Comparison of ENCODE assay signal across 7 cellular contexts in the genomic region with DNA sequence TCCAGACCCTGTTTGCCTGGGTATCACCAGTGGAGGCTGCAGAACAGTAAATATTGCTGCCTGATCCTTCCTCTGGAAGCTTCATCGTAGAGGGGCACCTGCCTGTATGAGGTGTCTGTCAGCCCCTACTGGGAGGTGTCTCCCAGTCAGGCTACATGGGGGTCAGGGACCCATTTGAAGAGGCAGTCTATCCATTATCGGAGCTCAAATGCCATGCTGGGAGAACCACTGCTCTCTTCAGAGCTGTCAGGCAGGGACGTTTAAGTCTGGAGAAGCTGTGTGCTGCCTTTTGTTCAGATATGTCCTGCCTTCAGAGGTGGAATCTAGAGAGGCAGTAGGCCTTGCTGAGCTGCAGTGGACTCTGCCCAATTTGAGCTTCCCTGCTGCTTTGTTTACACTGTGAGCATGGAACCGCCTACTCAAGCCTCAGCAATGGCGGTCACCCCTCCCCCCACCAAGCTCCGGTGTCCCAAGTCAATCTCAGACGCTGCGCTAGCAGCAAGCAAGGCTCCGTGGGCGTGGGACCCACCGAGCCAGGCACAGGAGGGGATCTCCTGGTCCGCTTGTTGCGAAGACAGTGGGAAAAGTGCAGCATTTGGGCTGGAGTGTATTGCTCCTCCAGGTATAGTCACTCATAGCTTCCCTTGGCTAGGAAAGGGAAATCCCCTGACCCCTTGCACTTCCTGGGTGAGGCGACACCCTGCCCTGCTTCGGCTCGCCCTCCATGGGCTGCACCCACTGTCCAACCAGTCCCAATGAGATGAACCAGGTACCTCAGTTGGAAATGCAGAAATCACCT. TPM values are rescaled to one million over a fixed set of nuclear protein-coding genes. Genes with fewer than 3 reads are reported as not detected.
DNase-seq lines count a peak whose midpoint lies in the region; ATAC-seq, FAIRE-seq and TF ChIP-seq lines count a peak whose summit lies in the region.
"Not testable (repeated sequence)": the region's sequence is repeated elsewhere in the genome, so short reads cannot be mapped to it uniquely, and the experiment has no call there.

No MANE protein-coding gene starts in this region.

- not testable (repeated sequence) for H2BK120ac ChIP-seq in H1 (replicated peaks; ENCODE audit: low read depth, low read length)

- H3K4me2 ChIP-seq in K562 (ENCODE audit: insufficient read depth, low read length): peak overlapping the region; percentile 27; the same call in 1 of the 2 replicates
- H3K4me2 ChIP-seq in H1 (ENCODE audit: insufficient read depth in 1 of 2, low read depth in 2 of 2, low read length in 2 of 2): peak overlapping the region; percentile 42 to 51; a peak in 2 of 4 replicates

- not testable (repeated sequence) for TF ChIP-seq CTCF in K562 (IDR thresholded peaks at IDR 0.05 in 2 of 3, conservative IDR thresholded peaks at IDR 0.05 in 1 of 3; ENCODE audit: insufficient read depth in 2 of 3, low read depth in 1 of 3, low read length in 3 of 3); H1 (IDR thresholded peaks at IDR 0.05; ENCODE audit: control extremely low read depth in 1 of 3, insufficient read depth in 1 of 3, low read depth in 1 of 3, low read length in 3 of 3); kidney (IDR thresholded peaks at IDR 0.05; ENCODE audit: borderline replicate concordance, extremely low read depth, insufficient read depth)

- in situ Hi-C loops in K562 (cut with MboI): not testable (repeated sequence)

- WGBS in K562 (ENCODE audit: insufficient coverage, low coverage, missing lambda C conversion rate): 48% methylated on average over 16 of the region's 16 CpGs
- 88% methylated on average over 16 of the region's 16 CpGs; no CpG with 5 or more reads in 1 of the 2 experiments for WGBS in H1 (ENCODE audit: extremely low coverage in 1 of 2, insufficient coverage in 1 of 2, insufficient read length in 1 of 2, insufficient replicate concordance in 2 of 2, low coverage in 1 of 2, low lambda C conversion rate in 2 of 2, missing lambda C conversion rate in 1 of 2), 2 experiments

- CTCF ChIA-PET in K562 (lab: Yijun Ruan, JAX; ENCODE audit: low intra/inter-chr PET ratio): not testable (repeated sequence)
- CTCF ChIA-PET in H1 (lab: Charles Lee; ENCODE audit: partially characterized antibody): interaction anchor here (1.2 to 1.6 kb wide), 3 partner anchors 16 to 31 kb away, joined by 3 to 5 read pairs (median 4); a partner anchor contains a TSS

- H3K23ac ChIP-seq in H1 (ENCODE audit: insufficient read length): not testable (repeated sequence)

- TF ChIP-seq EP300 in Ishikawa (IDR thresholded peaks at IDR 0.05; ENCODE audit: borderline replicate concordance); K562 (IDR thresholded peaks at IDR 0.05; ENCODE audit: low read length); H1 (IDR thresholded peaks at IDR 0.05; ENCODE audit: borderline replicate concordance in 1 of 2, low read depth in 2 of 2, low read length in 2 of 2): not testable (repeated sequence)

- not testable (repeated sequence) for FAIRE-seq in K562 (lab: Jason Lieb, UNC); H1 (lab: Jason Lieb, UNC); kidney (lab: Jason Lieb, UNC)

- ATAC-seq in K562: peak; percentile 74

- H3K79me2 ChIP-seq in K562 (ENCODE audit: control insufficient read depth, insufficient read depth, low read length); H1 (ENCODE audit: control insufficient read depth in 1 of 2, insufficient read depth in 2 of 2, low read length in 2 of 2): not testable (repeated sequence)

- not testable (repeated sequence) for H3K9me1 ChIP-seq in K562 (ENCODE audit: control insufficient read depth, insufficient read depth, low read length)

- POLR2A ChIA-PET in K562 (lab: Yijun Ruan, JAX): interaction anchor here (0.6 to 1.4 kb wide), 2 partner anchors 16 to 296 kb away, joined by 3 read pairs; no protein-coding TSS in a partner anchor
- POLR2A ChIA-PET in H1 (lab: Charles Lee; ENCODE audit: partially characterized antibody): not testable (repeated sequence)

- not testable (repeated sequence) for H2BK20ac ChIP-seq in H1 (ENCODE audit: low read length)

- not testable (repeated sequence) for H3K27me3 ChIP-seq in NT2/D1 (ENCODE audit: insufficient read depth, insufficient read length); K562 (ENCODE audit: control insufficient read depth in 2 of 2, insufficient read depth in 2 of 2, low read length in 2 of 2); H1 (replicated peaks in 1 of 4; ENCODE audit: control insufficient read depth in 3 of 4, extremely low read depth in 1 of 4, insufficient read depth in 3 of 4, low read length in 3 of 4)

- H3K18ac ChIP-seq in H1 (ENCODE audit: extremely low read depth, low read length): not testable (repeated sequence)

- H3K56ac ChIP-seq in H1 (replicated peaks; ENCODE audit: insufficient read length, low read depth, low read length): not testable (repeated sequence)

- not testable (repeated sequence) for H2BK12ac ChIP-seq in H1 (ENCODE audit: low read depth, low read length)

- TF ChIP-seq POLR2A in K562 (conservative IDR thresholded peaks at IDR 0.05); H1 (IDR thresholded peaks at IDR 0.05; ENCODE audit: control extremely low read depth in 1 of 2, low read depth in 2 of 2, low read length in 2 of 2): not testable (repeated sequence)

- not testable (repeated sequence) for H4K8ac ChIP-seq in H1 (ENCODE audit: extremely low read depth, insufficient read depth, low read length)

- not testable (repeated sequence) for H3K79me1 ChIP-seq in H1 (ENCODE audit: low read depth, low read length)

- not testable (repeated sequence) for H3K4me3 ChIP-seq in NT2/D1 (ENCODE audit: insufficient read length, low read depth); K562; H1 (ENCODE audit: extremely low read depth in 1 of 4, insufficient read depth in 2 of 4, low read depth in 3 of 4, low read length in 4 of 4)
- H3K4me3 ChIP-seq in kidney (ENCODE audit: low read length in 2 of 2): peak overlapping the region; percentile 2 to 41

- not testable (repeated sequence) for H3K14ac ChIP-seq in H1 (ENCODE audit: insufficient read length)

- intact Hi-C loops in K562 (cut with micrococcal nuclease): loop anchor here (1.0 kb wide), 1 partner anchor 14 kb away; no protein-coding TSS in a partner anchor
- intact Hi-C loops in kidney (cut with DNase I): not testable (repeated sequence)

- peak overlapping the region; percentile 4; the same call in 1 of the 2 replicates for H2AFZ ChIP-seq in K562 (ENCODE audit: low read depth, low read length)
- not testable (repeated sequence) for H2AFZ ChIP-seq in H1 (ENCODE audit: low read length)

- H3K27ac ChIP-seq in K562 (ENCODE audit: extremely low read depth, low read depth, low read length); H1 (ENCODE audit: low read depth, low read length); kidney (ENCODE audit: low read depth in 2 of 2, low read length in 2 of 2): not testable (repeated sequence)

- H3K9me3 ChIP-seq in ES-I3 (ENCODE audit: control insufficient read depth, insufficient read depth, low read length); NT2/D1 (ENCODE audit: insufficient read depth, low read length); K562 (replicated peaks; ENCODE audit: control insufficient read depth, insufficient read depth, low read depth, low read length); H1 (ENCODE audit: insufficient read depth in 2 of 2, low read depth in 1 of 2, low read length in 1 of 2); kidney (ENCODE audit: control insufficient read depth in 1 of 2, low read length in 2 of 2): not testable (repeated sequence)

- not testable (repeated sequence) for H2BK15ac ChIP-seq in H1 (ENCODE audit: low read length)

- H2BK5ac ChIP-seq in H1 (ENCODE audit: low read depth, low read length): not testable (repeated sequence)

- not testable (repeated sequence) for H3K36me3 ChIP-seq in ES-I3 (ENCODE audit: insufficient read depth, low read length); K562 (ENCODE audit: control insufficient read depth, insufficient read depth, low read length); kidney (ENCODE audit: control insufficient read depth in 1 of 2, insufficient read depth in 2 of 2, low read length in 2 of 2)
- H3K36me3 ChIP-seq in NT2/D1 (ENCODE audit: insufficient read depth, insufficient read length, low read length) (peaks cover 13% of the 10 kb centered on the region), H1 (ENCODE audit: control insufficient read depth in 2 of 4, insufficient read depth in 4 of 4, low read length in 3 of 4) (peaks cover 0 to 12% (median 5%) of the 10 kb centered on the region in 4 experiments; a peak in 3 of 8 replicates)

- BruUV-seq in K562 (replicated peaks; lab: Mats Ljungman, UMichigan): not testable (repeated sequence)

- not testable (repeated sequence) for H3K4me1 ChIP-seq in ES-I3 (ENCODE audit: insufficient read depth, low read length); NT2/D1 (ENCODE audit: insufficient read depth, insufficient read length); K562 (replicated peaks in 1 of 2; ENCODE audit: control insufficient read depth in 2 of 2, insufficient read depth in 2 of 2, low read length in 2 of 2); H1 (replicated peaks in 1 of 4; ENCODE audit: control insufficient read depth in 3 of 4, insufficient read depth in 4 of 4, low read length in 3 of 4); kidney (ENCODE audit: control insufficient read depth in 1 of 2, insufficient read depth in 1 of 2, low read depth in 1 of 2, low read length in 2 of 2)

- H4K91ac ChIP-seq in H1 (replicated peaks; ENCODE audit: insufficient read length, low read length): not testable (repeated sequence)

- TF ChIP-seq RAD21 in Ishikawa (IDR thresholded peaks at IDR 0.05; ENCODE audit: low read depth); K562 (CRISPR knock-in tag; conservative IDR thresholded peaks at IDR 0.05 in 1 of 2, IDR thresholded peaks at IDR 0.05 in 1 of 2); H1 (IDR thresholded peaks at IDR 0.05 in 1 of 2, conservative IDR thresholded peaks at IDR 0.05 in 1 of 2; ENCODE audit: low read depth in 2 of 2, low read length in 2 of 2): not testable (repeated sequence)

- H3K4ac ChIP-seq in H1 (replicated peaks; ENCODE audit: insufficient read length, low read depth, low read length): not testable (repeated sequence)

- H3K23me2 ChIP-seq in H1 (ENCODE audit: low read depth, low read length): not testable (repeated sequence)

- not testable (repeated sequence) for H4K5ac ChIP-seq in H1 (ENCODE audit: insufficient read length, low read depth, low read length)

- DNase-seq in NT2/D1 (ENCODE audit: low read depth, low spot score) (peak; percentile 63), K562 (ENCODE audit: extremely low read depth in 1 of 4, low spot score in 3 of 4) (peak in 1 of 4 experiments; percentile 59), kidney (peak; percentile 61), mucosa of gallbladder (ENCODE audit: low spot score) (peak; percentile 52)
- DNase-seq in H1 (ENCODE audit: low read depth in 1 of 2, low spot score in 2 of 2): not testable (repeated sequence)

- H2AK5ac ChIP-seq in H1 (ENCODE audit: low read depth, low read length): not testable (repeated sequence)

- H4K20me1 ChIP-seq in K562 (replicated peaks; ENCODE audit: control insufficient read depth, insufficient read depth, low read length); H1 (replicated peaks in 1 of 2; ENCODE audit: control insufficient read depth in 1 of 2, insufficient read depth in 2 of 2, low read length in 2 of 2): not testable (repeated sequence)

- H3K9ac ChIP-seq in ES-I3 (ENCODE audit: low read depth, low read length): peak overlapping the region; percentile 9; the same call in 1 of the 2 replicates
- not testable (repeated sequence) for H3K9ac ChIP-seq in NT2/D1 (ENCODE audit: insufficient read length, low read depth); H1 (replicated peaks in 1 of 4; ENCODE audit: extremely low read depth in 1 of 4, low read depth in 3 of 4, low read length in 3 of 4); kidney (ENCODE audit: low read length in 2 of 2)
- H3K9ac ChIP-seq in K562 (ENCODE audit: insufficient read depth in 1 of 2, low read depth in 2 of 2, low read length in 2 of 2): peak overlapping the region in 1 of 2 experiments; percentile 79; a peak in 2 of 4 replicates

RNA-seq across cellular contexts. Expression of a gene that starts 15.2 kb away (rescaled TPM):
- 1.4 and 4.6 TPM in 2 replicates for total RNA-seq in K562 (2011; cell fraction: chromatin; rRNA removed; ENCODE audit: low replicate concordance)
- total RNA-seq in K562 (2011; cell fraction: nucleolus; rRNA removed): 0.67 and 1.1 TPM in 2 replicates
- 1.6 and 5.2 TPM in 2 replicates for total RNA-seq in K562 (2011; cell fraction: nucleoplasm; rRNA removed)
- 4.0 and 4.3 TPM in 2 replicates for total RNA-seq in K562 (2014; rRNA removed)
- total RNA-seq in K562 (2014; rRNA removed; fragmentation: Illumina TruSeq; extraction: Trizol): 28.8 and 33.6 TPM in 2 replicates
- 22.5 and 24.1 TPM in 2 replicates for total RNA-seq in K562 (2015; rRNA removed; fragmentation: Illumina TruSeq; extraction: Trizol)
- total RNA-seq in K562 (2021): 27.2 and 30.1 TPM in 2 replicates
- polyA plus RNA-seq in K562 (2011; rRNA removed): 17.2 and 24.9 TPM in 2 replicates
- polyA plus RNA-seq in K562 (2011; cell fraction: cytosol; rRNA removed): 2.9 and 5.0 TPM in 2 replicates
- polyA plus RNA-seq in K562 (2011; cell fraction: nucleus; rRNA removed): 1.6 and 3.1 TPM in 2 replicates
- polyA plus RNA-seq in K562 (2012): 14.6 and 23.1 TPM in 2 replicates
- polyA plus RNA-seq in K562 (2014; fragmentation: Illumina TruSeq; extraction: Trizol): 15.2 and 15.8 TPM in 2 replicates
- polyA plus RNA-seq in K562 (2014; fragmentation: Nextera tagmentation; extraction: Ambion mirVana): 10 to 100 TPM; 48.8 to 58.4 TPM
- 14.9 and 19.1 TPM in 2 replicates for polyA plus RNA-seq in K562 (2014; rRNA removed)
- polyA minus RNA-seq in K562 (2011; rRNA and poly(A)+ RNA removed): 6.6 and 7.4 TPM in 2 replicates
- 0.46 and 1.5 TPM in 2 replicates for polyA minus RNA-seq in K562 (2011; cell fraction: cytosol; rRNA and poly(A)+ RNA removed)
- polyA minus RNA-seq in K562 (2011; cell fraction: nucleus; rRNA and poly(A)+ RNA removed): 0.54 and 0.78 TPM in 2 replicates
- 12.5 and 15.8 TPM in 2 replicates for total RNA-seq in H1 (2021; fragmentation: NEBNext Ultra II Directional; extraction: Animal tissue kit (Norgen Biotek cat#: 25700))
- 2.8 and 5.1 TPM in 2 replicates for polyA plus RNA-seq in H1 (2011; rRNA removed)
- polyA plus RNA-seq in H1 (2011; cell fraction: cytosol; rRNA removed): 9.9 TPM
- polyA plus RNA-seq in H1 (2011; cell fraction: nucleus; rRNA removed): 0.86 TPM
- polyA plus RNA-seq in H1 (2012, experiment 1 of 2): 8.4 to 15.2 TPM (median 8.6 TPM) in 4 replicates
- 1.4 TPM for polyA plus RNA-seq in H1 (2012, experiment 2 of 2)
- polyA plus RNA-seq in H1 (2013, experiment 1 of 2): 21.2 TPM
- polyA plus RNA-seq in H1 (2013, experiment 2 of 2): 21.1 TPM
- polyA minus RNA-seq in H1 (2011; rRNA and poly(A)+ RNA removed): 1.1 and 1.8 TPM in 2 replicates
- polyA minus RNA-seq in H1 (2011; cell fraction: cytosol; rRNA and poly(A)+ RNA removed): 0.29 TPM
- 0.60 TPM for polyA minus RNA-seq in H1 (2011; cell fraction: nucleus; rRNA and poly(A)+ RNA removed)
- 23.3 TPM for total RNA-seq in kidney
- polyA plus RNA-seq in kidney (ENCODE audit: insufficient read depth, low read depth, low replicate concordance): 42.0 TPM
- 31.5 TPM for total RNA-seq in mucosa of gallbladder

RNA-seq across cellular contexts. Expression of a gene that starts 15.3 kb away (rescaled TPM):
- 4.6 and 10.9 TPM in 2 replicates for total RNA-seq in K562 (2011; cell fraction: chromatin; rRNA removed; ENCODE audit: low replicate concordance)
- 2.8 and 3.8 TPM in 2 replicates for total RNA-seq in K562 (2011; cell fraction: nucleolus; rRNA removed)
- 5.1 and 11.2 TPM in 2 replicates for total RNA-seq in K562 (2011; cell fraction: nucleoplasm; rRNA removed)
- total RNA-seq in K562 (2014; rRNA removed) (2.2 and 2.8 TPM in 2 replicates), K562 (2014; rRNA removed; fragmentation: Illumina TruSeq; extraction: Trizol) (3.5 and 4.4 TPM in 2 replicates), K562 (2015; rRNA removed; fragmentation: Illumina TruSeq; extraction: Trizol) (2.9 and 3.6 TPM in 2 replicates), K562 (2021) (2.6 and 4.2 TPM in 2 replicates), kidney (6.7 TPM), mucosa of gallbladder (16.6 TPM)
- polyA plus RNA-seq in K562 (2011; rRNA removed) (4.8 and 6.2 TPM in 2 replicates), K562 (2014; fragmentation: Illumina TruSeq; extraction: Trizol) (3.1 and 3.3 TPM in 2 replicates), K562 (2014; fragmentation: Nextera tagmentation; extraction: Ambion mirVana) (1 to 10 TPM; 1.8 to 2.0 TPM), K562 (2014; rRNA removed) (2.2 and 3.4 TPM in 2 replicates), H1 (2011; rRNA removed) (4.1 and 7.3 TPM in 2 replicates), kidney (ENCODE audit: insufficient read depth, low read depth, low replicate concordance) (5.8 TPM)
- 1.7 and 3.1 TPM in 2 replicates for polyA plus RNA-seq in K562 (2011; cell fraction: cytosol; rRNA removed)
- 4.4 and 5.3 TPM in 2 replicates for polyA plus RNA-seq in K562 (2011; cell fraction: nucleus; rRNA removed)
- polyA plus RNA-seq in K562 (2012): 2.8 and 3.8 TPM in 2 replicates
- 6.8 and 7.7 TPM in 2 replicates for polyA minus RNA-seq in K562 (2011; rRNA and poly(A)+ RNA removed)
- 2.6 and 2.9 TPM in 2 replicates for polyA minus RNA-seq in K562 (2011; cell fraction: cytosol; rRNA and poly(A)+ RNA removed)
- 3.4 and 5.3 TPM in 2 replicates for polyA minus RNA-seq in K562 (2011; cell fraction: nucleus; rRNA and poly(A)+ RNA removed)
- total RNA-seq in H1 (2021; fragmentation: NEBNext Ultra II Directional; extraction: Animal tissue kit (Norgen Biotek cat#: 25700)): 9.0 and 10.2 TPM in 2 replicates
- polyA plus RNA-seq in H1 (2011; cell fraction: cytosol; rRNA removed): 7.5 TPM
- 3.7 TPM for polyA plus RNA-seq in H1 (2011; cell fraction: nucleus; rRNA removed)
- 7.1 to 10.1 TPM (median 8.6 TPM) in 4 replicates for polyA plus RNA-seq in H1 (2012, experiment 1 of 2)
- 0.92 TPM for polyA plus RNA-seq in H1 (2012, experiment 2 of 2)
- 3.3 TPM for polyA plus RNA-seq in H1 (2013, experiment 1 of 2)
- 3.2 TPM for polyA plus RNA-seq in H1 (2013, experiment 2 of 2)
- 12.5 and 13.8 TPM in 2 replicates for polyA minus RNA-seq in H1 (2011; rRNA and poly(A)+ RNA removed)
- polyA minus RNA-seq in H1 (2011; cell fraction: cytosol; rRNA and poly(A)+ RNA removed): 9.0 TPM
- polyA minus RNA-seq in H1 (2011; cell fraction: nucleus; rRNA and poly(A)+ RNA removed): 10.2 TPM
